ENCODE assay signal across 17 cellular contexts in the genomic region with DNA sequence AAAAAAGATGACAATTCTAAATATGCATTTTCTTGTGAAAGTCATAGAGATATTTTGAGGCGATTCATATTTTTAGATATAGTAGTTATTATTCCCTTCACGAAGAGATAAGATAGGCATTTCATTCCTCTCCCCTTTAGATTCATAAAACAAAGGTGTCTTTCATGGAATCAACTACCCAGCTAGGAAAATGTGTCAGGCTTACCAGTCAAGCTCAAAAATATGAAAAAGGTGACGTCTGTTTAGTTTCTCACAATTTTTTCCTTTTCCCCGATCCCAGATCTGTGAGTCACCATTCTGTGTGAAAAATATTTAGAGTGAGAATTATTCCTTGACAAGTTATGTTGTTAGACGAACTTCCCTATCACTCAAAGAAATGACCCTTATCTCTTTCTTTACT.
A peak's percentile ranks its signal among the peaks of the same experiment; 100 is the strongest.
DNase-seq lines count a peak whose midpoint lies in the region; ATAC-seq and TF ChIP-seq lines count a peak whose summit lies in the region.
"Had no signal": no experiment of that assay in that cellular context is flagged by ENCODE, and none has a peak within 500 bp of the region (broad histone marks: within the 10 kb centered on the region; RNA-seq: fewer than 3 reads in every experiment).

No MANE protein-coding gene starts in this region.

- TF ChIP-seq CTCF in astrocyte of the cerebellum (IDR thresholded peaks at IDR 0.05; ENCODE audit: low read depth, low read length, missing control alignments) (no peak), foreskin keratinocyte (conservative IDR thresholded peaks at IDR 0.05) (no peak), smooth muscle cell (IDR thresholded peaks at IDR 0.05; ENCODE audit: borderline replicate concordance, insufficient read depth, poor library complexity, severe bottlenecking) (no peak), upper lobe of right lung (IDR thresholded peaks at IDR 0.05) (no peak)

- peak overlapping the region; percentile 59 for H2AFZ ChIP-seq in smooth muscle cell (ENCODE audit: low read depth)

- H3F3A ChIP-seq in smooth muscle cell (ENCODE audit: low read depth), result peaks cover 45% of the 10 kb centered on the region

- H4K20me1 ChIP-seq in smooth muscle cell (ENCODE audit: low read depth), result no peaks in the 10 kb centered on the region

- H3K4me1 ChIP-seq in foreskin keratinocyte (peaks cover 49% of the 10 kb centered on the region), smooth muscle cell (ENCODE audit: low read depth) (peaks cover 29% of the 10 kb centered on the region), upper lobe of right lung (peaks cover 8% of the 10 kb centered on the region)
- H3K4me1 ChIP-seq: right lobe of liver had no signal

- H3K27me3 ChIP-seq in foreskin keratinocyte (no peaks in the 10 kb centered on the region), smooth muscle cell (ENCODE audit: low read depth) (no peaks in the 10 kb centered on the region), upper lobe of right lung (no peaks in the 10 kb centered on the region)
- H3K27me3 ChIP-seq: right lobe of liver, stomach had no signal

- H3K79me2 ChIP-seq in smooth muscle cell (ENCODE audit: low read depth), result peaks cover 4% of the 10 kb centered on the region

- intact Hi-C loops in upper lobe of right lung (cut with DNase I), result no loop called here

- no peaks in the 10 kb centered on the region for H3K9me3 ChIP-seq in smooth muscle cell (replicated peaks; ENCODE audit: low read depth)
- H3K9me3 ChIP-seq in upper lobe of right lung, result no peaks in the 10 kb centered on the region
- H3K9me3 ChIP-seq: right lobe of liver had no signal

- WGBS in smooth muscle cell (ENCODE audit: low lambda C conversion rate), result 27% methylated on average over 5 of the region's 5 CpGs

- H3K4me2 ChIP-seq in smooth muscle cell, result peak overlapping the region; percentile 46

- H3K4me3 ChIP-seq in astrocyte of the cerebellum (ENCODE audit: low read depth, low read length) (no peak overlapping the region), smooth muscle cell (no peak overlapping the region), upper lobe of right lung (no peak overlapping the region)
- H3K4me3 ChIP-seq: right lobe of liver, stomach had no signal

- peak overlapping the region; percentile 97 for H3K27ac ChIP-seq in foreskin keratinocyte
- peak overlapping the region; percentile 99 for H3K27ac ChIP-seq in smooth muscle cell (ENCODE audit: low read depth)
- no peak overlapping the region for H3K27ac ChIP-seq in upper lobe of right lung
- H3K27ac ChIP-seq: right lobe of liver, stomach had no signal

- in situ Hi-C loops in astrocyte of the cerebellum (cut with HindIII; ENCODE audit: low sequenced_read_pairs), result no loop called here

- ATAC-seq in foreskin keratinocyte (peak; percentile 50), upper lobe of right lung (no peak)
- ATAC-seq: right lobe of liver had no signal

- H3K9ac ChIP-seq in smooth muscle cell (ENCODE audit: low read depth), result peak overlapping the region; percentile 78

- no peaks in the 10 kb centered on the region for H3K36me3 ChIP-seq in smooth muscle cell (ENCODE audit: low read depth)
- H3K36me3 ChIP-seq in upper lobe of right lung, result no peaks in the 10 kb centered on the region
- H3K36me3 ChIP-seq: right lobe of liver, stomach had no signal

- DNase-seq in HS-27A (ENCODE audit: low read depth), result peak; percentile 64
- peak; percentile 28 for DNase-seq in astrocyte of the cerebellum (ENCODE audit: low read depth)
- peak; percentile 84 to 91 for DNase-seq in foreskin keratinocyte
- no peak for DNase-seq in smooth muscle cell (lab: John Stamatoyannopoulos, UW; ENCODE audit: unreplicated experiment)
- DNase-seq in activated effector memory CD4-positive, alpha-beta T cell treated with anti-CD3 and anti-CD28 coated beads, Interleukin-2, amount 50 U/mL, for 16 hours, result no peak
- no peak for DNase-seq in upper lobe of right lung
- no peak for DNase-seq in NCI-H510A (lab: John Stamatoyannopoulos, UW)
- DNase-seq: activated CD4-positive, CD25-positive, alpha-beta regulatory T cell treated with anti-CD3 and anti-CD28 coated beads, Interleukin-2, amount 50 U/mL, for 72 hours; activated T-cell treated with anti-CD3 and anti-CD28 coated beads for 4 hours; amygdala; CD4-positive, alpha-beta memory T cell; H7; MM.1S; naive B cell; NCI-H2171 treated with DMSO at 0.1 percent for 48 hours; right lobe of liver; stomach had no signal

Comparison
In these comparisons a context has a peak if more than half of its experiments do, and no peak if none do; other contexts are left out.
1. DNase-seq: peak in HS-27A (single experiment), astrocyte of the cerebellum (single experiment) and foreskin keratinocyte (2 of 2); none in smooth muscle cell (single experiment), activated effector memory CD4-positive, alpha-beta T cell treated with anti-CD3 and anti-CD28 coated beads, Interleukin-2, amount 50 U/mL, for 16 hours (single experiment), upper lobe of right lung (single experiment) and NCI-H510A (single experiment).